13 cellular contexts compared by ENCODE assay signal in genomic region chr13:113777311-113778260, GRCh38. TPM values are rescaled to one million over a fixed set of nuclear protein-coding genes. Genes with fewer than 3 reads are reported as not detected.
DNase-seq lines count a peak whose midpoint lies in the region; ATAC-seq and TF ChIP-seq lines count a peak whose summit lies in the region.
"Had no signal": no experiment of that assay in that cellular context is flagged by ENCODE, and none has a peak within 500 bp of the region (broad histone marks: within the 10 kb centered on the region; RNA-seq: fewer than 3 reads in every experiment).

No MANE protein-coding gene starts in this region.

- H3K27me3 Mint-ChIP-seq in neural crest cell (ENCODE audit: low read depth), result peaks cover 39% of the 10 kb centered on the region

- H3K4me1 Mint-ChIP-seq in neural crest cell, result no peaks in the 10 kb centered on the region
- H3K4me1 Mint-ChIP-seq: activated B cell treated with CpG ODN at 0.5 μM for 24 hours had no signal

- in situ Hi-C loops in GM13976 (cut with MboI; ENCODE audit: low sequenced_read_pairs, unreplicated experiment), result no loop called here

- H3K4me3 Mint-ChIP-seq in neural crest cell, result no peak overlapping the region
- H3K4me3 Mint-ChIP-seq: activated B cell treated with CpG ODN at 0.5 μM for 24 hours had no signal

- ATAC-seq in esophagus mucosa, result peak; percentile 47

- no peaks in the 10 kb centered on the region for H3K36me3 Mint-ChIP-seq in neural crest cell (ENCODE audit: low read depth)

- DNase-seq in DMS53 (lab: John Stamatoyannopoulos, UW) (peak; percentile 1), DMS53 treated with DMSO at 0.1 percent for 48 hours (lab: John Stamatoyannopoulos, UW; ENCODE audit: unreplicated experiment) (no peak), MV-4-11 (lab: John Stamatoyannopoulos, UW) (peak; percentile 25), neural crest cell (ENCODE audit: low read depth, low spot score) (peak; percentile 54), UCSD-AML1 (lab: John Stamatoyannopoulos, UW; ENCODE audit: unreplicated experiment) (no peak), GM13976 (ENCODE audit: low spot score) (no peak)
- no peak for DNase-seq in central memory CD4-positive, alpha-beta T cell
- DNase-seq: 8988T, activated B cell treated with CpG ODN at 0.5 μM for 24 hours, KG1, NCI-H748 treated with DMSO at 0.1 percent for 48 hours, testis had no signal

- no peak for TF ChIP-seq CTCF in neural crest cell (conservative IDR thresholded peaks at IDR 0.05)
- TF ChIP-seq CTCF in GM13976 (IDR thresholded peaks at IDR 0.05; ENCODE audit: borderline replicate concordance, control extremely low read depth, extremely low read depth, insufficient read depth, missing control alignments), result no peak

- H3K9me3 Mint-ChIP-seq in neural crest cell, result no peaks in the 10 kb centered on the region

- no peak overlapping the region for H3K27ac Mint-ChIP-seq in neural crest cell (ENCODE audit: unreplicated experiment)
- H3K27ac Mint-ChIP-seq: activated B cell treated with CpG ODN at 0.5 μM for 24 hours had no signal

RNA-seq across cellular contexts. Expression of gene TMEM255B, which starts 18.6 kb away (rescaled TPM):
- total RNA-seq in esophagus mucosa (1.8 TPM), neural crest cell (2.4 and 2.5 TPM in 2 replicates)

Comparison
In these comparisons a context has a peak if more than half of its experiments do, and no peak if none do; other contexts are left out.
1. DNase-seq: peak in DMS53 (single experiment), MV-4-11 (single experiment) and neural crest cell (single experiment); none in DMS53 treated with DMSO at 0.1 percent for 48 hours (single experiment), UCSD-AML1 (single experiment), central memory CD4-positive, alpha-beta T cell (single experiment) and GM13976 (single experiment).